Comparison of ENCODE assay signal across 8 cellular contexts in the genomic region with DNA sequence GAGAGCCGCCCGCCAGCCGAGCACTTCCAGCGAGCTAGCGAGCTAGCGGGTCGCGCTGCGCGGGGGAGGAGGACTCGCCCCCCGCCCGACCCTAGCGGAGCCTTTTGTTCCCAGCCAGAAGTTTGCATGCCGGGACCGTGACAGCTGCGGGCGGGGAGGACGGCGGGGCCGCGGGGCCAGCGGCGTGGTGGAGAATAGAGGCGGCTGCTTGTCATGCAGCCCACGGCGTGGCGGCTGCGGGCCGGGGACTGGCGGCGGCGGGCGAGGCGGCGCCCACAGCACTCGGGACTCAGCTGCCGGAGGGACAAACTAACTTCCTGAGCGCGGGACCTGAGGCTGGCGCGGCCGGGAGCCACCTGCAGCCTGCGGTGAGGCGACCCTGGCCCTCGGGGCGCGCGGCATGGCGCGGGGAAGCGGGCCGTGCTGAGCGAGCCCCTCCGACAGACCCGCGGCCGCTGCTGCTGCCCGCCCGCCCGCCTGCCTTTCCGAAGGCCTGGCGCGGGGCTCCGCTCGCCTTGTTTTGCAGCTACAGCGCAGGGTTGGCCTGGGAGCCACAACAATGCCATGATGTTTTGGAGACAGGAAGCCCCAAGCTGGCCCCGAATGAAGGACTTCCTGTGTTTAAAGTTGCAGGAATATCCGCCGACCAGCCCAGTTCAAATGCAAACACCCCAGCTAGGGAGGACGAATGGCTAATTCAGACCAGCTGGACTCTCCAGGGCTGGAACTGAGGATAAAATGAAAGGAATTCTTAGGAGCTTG.
A peak's percentile ranks its signal among the peaks of the same experiment; 100 is the strongest.
DNase-seq lines count a peak whose midpoint lies in the region; ATAC-seq and TF ChIP-seq lines count a peak whose summit lies in the region.

No MANE protein-coding gene starts in this region.

- intact Hi-C loops in thyroid gland (cut with DNase I): no loop called here

- H3K27ac Mint-ChIP-seq in endodermal cell (peak overlapping the region; percentile 85), memory B cell (no peak overlapping the region)

- 0% methylated on average over 7 of the region's 71 CpGs for WGBS in SK-N-SH (ENCODE audit: low lambda C conversion rate)
- 0% methylated on average over 30 to 71 of the region's 71 CpGs for WGBS in endodermal cell (ENCODE audit: insufficient coverage in 1 of 2, insufficient read length in 1 of 2), 2 experiments
- WGBS in thyroid gland, 2 donors: 1 to 15% methylated on average over 3 to 5 of the region's 71 CpGs

- DNase-seq in stimulated activated CD4-positive, alpha-beta T cell treated with anti-CD3 and anti-CD28 coated beads, Interleukin-2, amount 100 ng/mL, for 24 hours: peak; percentile 27 to 32
- DNase-seq in stimulated activated CD4-positive, alpha-beta T cell treated with anti-CD3 and anti-CD28 coated beads, Interleukin-2, amount 100 ng/mL, for 48 hours: no peak
- peak; percentile 68 for DNase-seq in SK-N-SH
- DNase-seq in endodermal cell: peak; percentile 81
- DNase-seq in memory B cell (ENCODE audit: low spot score in 2 of 2): no peak
- peak; percentile 45 to 54 for DNase-seq in thyroid gland

- H4K20me1 ChIP-seq in SK-N-SH (ENCODE audit: insufficient read depth): peaks cover 46% of the 10 kb centered on the region

- TF ChIP-seq RAD21 in SK-N-SH (IDR thresholded peaks at IDR 0.05; ENCODE audit: low read length): no peak

- H3K27ac ChIP-seq in SK-N-SH (ENCODE audit: low read depth in 2 of 2, low read length in 1 of 2) (peak overlapping the region; percentile 70 to 86), endodermal cell (ENCODE audit: low read depth, low read length) (peak overlapping the region; percentile 98), thyroid gland (peak overlapping the region; percentile 67 to 95 (median 94))

- H2AFZ ChIP-seq in SK-N-SH (ENCODE audit: low read depth): no peak overlapping the region

- H3K4me1 ChIP-seq in SK-N-SH (ENCODE audit: control insufficient read depth in 1 of 2, insufficient read depth in 2 of 2, low read depth in 1 of 2, low read length in 1 of 2): peaks cover 35 to 48% of the 10 kb centered on the region in 2 experiments
- peaks cover 24% of the 10 kb centered on the region for H3K4me1 ChIP-seq in endodermal cell (ENCODE audit: control insufficient read depth, insufficient read depth, low read length)
- H3K4me1 ChIP-seq in thyroid gland: peaks cover 73 to 80% of the 10 kb centered on the region in 2 donors

- no peak for TF ChIP-seq EP300 in SK-N-SH (IDR thresholded peaks at IDR 0.05; ENCODE audit: borderline replicate concordance in 1 of 2, low read depth in 1 of 2, low read length in 1 of 2)

- H3K4me3 ChIP-seq in SK-N-SH (ENCODE audit: low read depth in 2 of 2, low read length in 1 of 2): peak overlapping the region; percentile 84 to 87
- H3K4me3 ChIP-seq in endodermal cell (ENCODE audit: low read length): peak overlapping the region; percentile 89
- H3K4me3 ChIP-seq in thyroid gland (replicated peaks in 1 of 3): peak overlapping the region; percentile 32 to 68 (median 56)

- CTCF ChIA-PET in SK-N-SH (lab: Yijun Ruan, JAX): interaction anchor here (0.9 to 3.5 kb wide), 11 partner anchors 9 to 311 kb away, joined by 3 to 19 read pairs (median 11); no protein-coding TSS in a partner anchor

- H3K79me2 ChIP-seq in SK-N-SH (ENCODE audit: insufficient read depth): peaks cover 82% of the 10 kb centered on the region

- H3K36me3 ChIP-seq in SK-N-SH (replicated peaks in 1 of 2; ENCODE audit: control insufficient read depth in 1 of 2, insufficient read depth in 2 of 2, low read length in 1 of 2): peaks cover 0 to 18% of the 10 kb centered on the region in 2 experiments
- H3K36me3 ChIP-seq in endodermal cell (ENCODE audit: control insufficient read depth, insufficient read depth, low read length): peaks cover 23% of the 10 kb centered on the region
- no peaks in the 10 kb centered on the region for H3K36me3 ChIP-seq in thyroid gland

- peaks cover 61% of the 10 kb centered on the region for H3K4me1 Mint-ChIP-seq in endodermal cell
- peaks cover 22% of the 10 kb centered on the region for H3K4me1 Mint-ChIP-seq in memory B cell

- H3K9me3 Mint-ChIP-seq in endodermal cell: no peaks in the 10 kb centered on the region
- H3K9me3 Mint-ChIP-seq in memory B cell: no peaks in the 10 kb centered on the region

- TF ChIP-seq CTCF in SK-N-SH (IDR thresholded peaks at IDR 0.05): no peak
- no peak for TF ChIP-seq CTCF in endodermal cell (conservative IDR thresholded peaks at IDR 0.05)
- peak in 1 of 6 experiments; percentile 3 for TF ChIP-seq CTCF in thyroid gland (IDR thresholded peaks at IDR 0.05)

- H3F3A ChIP-seq in SK-N-SH (replicated peaks; ENCODE audit: insufficient read depth): peaks cover 33% of the 10 kb centered on the region

- H3K4me3 Mint-ChIP-seq in endodermal cell: peak overlapping the region; percentile 75
- peak overlapping the region; percentile 92 for H3K4me3 Mint-ChIP-seq in memory B cell

- TF ChIP-seq POLR2A in thyroid gland (IDR thresholded peaks at IDR 0.05): no peak

- H3K9me3 ChIP-seq in SK-N-SH (no peaks in the 10 kb centered on the region), endodermal cell (ENCODE audit: control insufficient read depth, low read length) (no peaks in the 10 kb centered on the region), thyroid gland (no peaks in the 10 kb centered on the region)

- H3K36me3 Mint-ChIP-seq in endodermal cell (ENCODE audit: low read depth): peaks cover 18% of the 10 kb centered on the region
- H3K36me3 Mint-ChIP-seq in memory B cell: peaks cover 3% of the 10 kb centered on the region

- H3K9me2 ChIP-seq in SK-N-SH: no peaks in the 10 kb centered on the region

- peak overlapping the region; percentile 74 for H3K9ac ChIP-seq in SK-N-SH
- H3K9ac ChIP-seq in endodermal cell (ENCODE audit: extremely low read depth, low read length, poor library complexity, severe bottlenecking): peak overlapping the region; percentile 44

- peak; percentile 2 for ATAC-seq in HG03460 (IDR thresholded peaks at IDR 0.05; ENCODE audit: unreplicated experiment)
- ATAC-seq in memory B cell (ENCODE audit: low read depth): no peak
- no peak for ATAC-seq in HG02623 (IDR thresholded peaks at IDR 0.05; ENCODE audit: unreplicated experiment)

- H3K27me3 ChIP-seq in SK-N-SH (ENCODE audit: insufficient read depth) (no peaks in the 10 kb centered on the region), endodermal cell (ENCODE audit: control insufficient read depth, insufficient read depth, low read length, poor library complexity, severe bottlenecking) (no peaks in the 10 kb centered on the region), thyroid gland (no peaks in the 10 kb centered on the region)

- POLR2A ChIA-PET in SK-N-SH (lab: Yijun Ruan, JAX): interaction anchor here (1.1 to 1.6 kb wide), 2 partner anchors 8 to 150 kb away, joined by 3 read pairs; no protein-coding TSS in a partner anchor

- peak overlapping the region; percentile 93 for H3K4me2 ChIP-seq in SK-N-SH

- H3K27me3 Mint-ChIP-seq in endodermal cell (ENCODE audit: insufficient read depth) (no peaks in the 10 kb centered on the region), memory B cell (no peaks in the 10 kb centered on the region)

TF ChIP-seq in SK-N-SH, 30 proteins besides CTCF, POLR2A, EP300 and RAD21 (continues in another document):
- TF ChIP-seq, protein P1, sequence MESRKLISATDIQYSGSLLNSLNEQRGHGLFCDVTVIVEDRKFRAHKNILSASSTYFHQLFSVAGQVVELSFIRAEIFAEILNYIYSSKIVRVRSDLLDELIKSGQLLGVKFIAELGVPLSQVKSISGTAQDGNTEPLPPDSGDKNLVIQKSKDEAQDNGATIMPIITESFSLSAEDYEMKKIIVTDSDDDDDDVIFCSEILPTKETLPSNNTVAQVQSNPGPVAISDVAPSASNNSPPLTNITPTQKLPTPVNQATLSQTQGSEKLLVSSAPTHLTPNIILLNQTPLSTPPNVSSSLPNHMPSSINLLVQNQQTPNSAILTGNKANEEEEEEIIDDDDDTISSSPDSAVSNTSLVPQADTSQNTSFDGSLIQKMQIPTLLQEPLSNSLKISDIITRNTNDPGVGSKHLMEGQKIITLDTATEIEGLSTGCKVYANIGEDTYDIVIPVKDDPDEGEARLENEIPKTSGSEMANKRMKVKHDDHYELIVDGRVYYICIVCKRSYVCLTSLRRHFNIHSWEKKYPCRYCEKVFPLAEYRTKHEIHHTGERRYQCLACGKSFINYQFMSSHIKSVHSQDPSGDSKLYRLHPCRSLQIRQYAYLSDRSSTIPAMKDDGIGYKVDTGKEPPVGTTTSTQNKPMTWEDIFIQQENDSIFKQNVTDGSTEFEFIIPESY (IDR thresholded peaks at IDR 0.05; ENCODE audit: borderline replicate concordance, low read depth): no peak
- TF ChIP-seq RFX5 (IDR thresholded peaks at IDR 0.05; ENCODE audit: low read length) (no peak), RCOR1 (IDR thresholded peaks at IDR 0.05; ENCODE audit: low read length) (no peak)
- TF ChIP-seq, protein P2, sequence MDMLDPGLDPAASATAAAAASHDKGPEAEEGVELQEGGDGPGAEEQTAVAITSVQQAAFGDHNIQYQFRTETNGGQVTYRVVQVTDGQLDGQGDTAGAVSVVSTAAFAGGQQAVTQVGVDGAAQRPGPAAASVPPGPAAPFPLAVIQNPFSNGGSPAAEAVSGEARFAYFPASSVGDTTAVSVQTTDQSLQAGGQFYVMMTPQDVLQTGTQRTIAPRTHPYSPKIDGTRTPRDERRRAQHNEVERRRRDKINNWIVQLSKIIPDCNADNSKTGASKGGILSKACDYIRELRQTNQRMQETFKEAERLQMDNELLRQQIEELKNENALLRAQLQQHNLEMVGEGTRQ (IDR thresholded peaks at IDR 0.05; ENCODE audit: borderline replicate concordance, low read depth, low read length): no peak

Comparison
In these comparisons a context has a peak if more than half of its experiments do, and no peak if none do; other contexts are left out.
1. DNase-seq: peak in stimulated activated CD4-positive, alpha-beta T cell treated with anti-CD3 and anti-CD28 coated beads, Interleukin-2, amount 100 ng/mL, for 24 hours (2 of 2), SK-N-SH (single experiment), endodermal cell (single experiment) and thyroid gland (2 of 2); none in stimulated activated CD4-positive, alpha-beta T cell treated with anti-CD3 and anti-CD28 coated beads, Interleukin-2, amount 100 ng/mL, for 48 hours (0 of 2) and memory B cell (0 of 2).
2. Peak in every context shown above with its lines, with median percentiles within 50 percentile points of each other: H3K27ac ChIP-seq and H3K4me3 ChIP-seq.